Comparison of ENCODE assay signal across 1 cellular context in genomic region chr15:92652576-92652966, GRCh38.
TF ChIP-seq lines count a peak whose summit lies in the region.

No MANE protein-coding gene starts in this region.

TF ChIP-seq in H1, 55 proteins besides CTCF, POLR2A, EP300 and RAD21:
- TF ChIP-seq RBBP5 (IDR thresholded peaks at IDR 0.05; ENCODE audit: borderline replicate concordance, low read depth, low read length), result no peak
- no peak for TF ChIP-seq SAP30 (IDR thresholded peaks at IDR 0.05; ENCODE audit: insufficient read depth, insufficient replicate concordance, low read length)
- TF ChIP-seq TEAD4 (IDR thresholded peaks at IDR 0.05; ENCODE audit: low read depth, low read length), result no peak
- TF ChIP-seq TCF12 (IDR thresholded peaks at IDR 0.05; ENCODE audit: low read depth, low read length), result no peak
- no peak for TF ChIP-seq ASH2L (IDR thresholded peaks at IDR 0.05; ENCODE audit: low read length)
- no peak for TF ChIP-seq BCL11A (IDR thresholded peaks at IDR 0.05; ENCODE audit: low read depth in 2 of 2, low read length in 2 of 2)
- no peak for TF ChIP-seq TAF7 (optimal IDR thresholded peaks at IDR 0.05; ENCODE audit: borderline replicate concordance, low read depth, low read length)
- no peak for TF ChIP-seq CBX8 (IDR thresholded peaks at IDR 0.05; ENCODE audit: borderline replicate concordance, low read depth, low read length)
- no peak for TF ChIP-seq CHD2 (IDR thresholded peaks at IDR 0.05; ENCODE audit: low read length)
- TF ChIP-seq SIN3A (conservative IDR thresholded peaks at IDR 0.05 in 1 of 2, IDR thresholded peaks at IDR 0.05 in 1 of 2; ENCODE audit: low read depth in 1 of 2, low read length in 2 of 2), result no peak
TF ChIP-seq in H1: peak in this region for 0.
